ENCODE assay signal across 37 cellular contexts in genomic region chrX:39458779-39459178, GRCh38.
DNase-seq lines count a peak whose midpoint lies in the region; ATAC-seq, FAIRE-seq and TF ChIP-seq lines count a peak whose summit lies in the region.
"Had no signal": no experiment of that assay in that cellular context is flagged by ENCODE, and none has a peak within 500 bp of the region (broad histone marks: within the 10 kb centered on the region; RNA-seq: fewer than 3 reads in every experiment).

No MANE protein-coding gene starts in this region.

- H3K4me3 ChIP-seq in SK-N-SH (ENCODE audit: low read depth in 2 of 2, low read length in 1 of 2) (no peak overlapping the region), H1 (ENCODE audit: extremely low read depth in 1 of 4, insufficient read depth in 2 of 4, low read depth in 3 of 4, low read length in 4 of 4) (no peak overlapping the region), hepatocyte (no peak overlapping the region)
- H3K4me3 ChIP-seq: A549; BLaER1; BLaER1 treated with 17β-estradiol and CSF1 and Interleukin-3, amounts not matched to agents 10 nM and 100 nM had no signal

- no peak overlapping the region for H3K27ac ChIP-seq in SK-N-SH (ENCODE audit: low read depth in 2 of 2, low read length in 1 of 2)
- H3K27ac ChIP-seq in H1 (ENCODE audit: low read depth, low read length): no peak overlapping the region
- H3K27ac ChIP-seq in hepatocyte: peak overlapping the region; percentile 31
- H3K27ac ChIP-seq: 22Rv1; A549; BLaER1; BLaER1 treated with 17β-estradiol and CSF1 and Interleukin-3, amounts not matched to agents 10 nM and 100 nM; C4-2B had no signal

- no peak overlapping the region for H2AFZ ChIP-seq in SK-N-SH (ENCODE audit: low read depth)
- no peak overlapping the region for H2AFZ ChIP-seq in H1 (ENCODE audit: low read length)
- no peak overlapping the region for H2AFZ ChIP-seq in hepatocyte

- TF ChIP-seq CTCF in SK-N-SH (IDR thresholded peaks at IDR 0.05) (no peak), H1 (IDR thresholded peaks at IDR 0.05; ENCODE audit: control extremely low read depth in 1 of 3, insufficient read depth in 1 of 3, low read depth in 1 of 3, low read length in 3 of 3) (no peak), hepatocyte (IDR thresholded peaks at IDR 0.05; ENCODE audit: poor library complexity) (no peak), nephron (IDR thresholded peaks at IDR 0.05; ENCODE audit: unreplicated experiment in 3 of 3) (no peak)
- TF ChIP-seq CTCF in activated CD8-positive, alpha-beta T cell treated with anti-CD3 and anti-CD28 coated beads for 36 hours (IDR thresholded peaks at IDR 0.05): no peak

- no peak overlapping the region for H3K9ac ChIP-seq in SK-N-SH
- H3K9ac ChIP-seq in H1 (replicated peaks in 1 of 4; ENCODE audit: extremely low read depth in 1 of 4, low read depth in 3 of 4, low read length in 3 of 4): no peak overlapping the region
- H3K9ac ChIP-seq: BLaER1; BLaER1 treated with 17β-estradiol and CSF1 and Interleukin-3, amounts not matched to agents 10 nM and 100 nM had no signal

- ATAC-seq in SK-N-SH treated with all-trans-retinoic acid at 6 μM for 48 hours: no peak
- ATAC-seq in activated CD8-positive, alpha-beta T cell treated with anti-CD3 and anti-CD28 coated beads for 36 hours: no peak
- ATAC-seq: A549; CD8-positive, alpha-beta T cell had no signal

- H3K4me2 ChIP-seq in SK-N-SH (no peak overlapping the region), H1 (ENCODE audit: insufficient read depth in 1 of 2, low read depth in 2 of 2, low read length in 2 of 2) (no peak overlapping the region), hepatocyte (no peak overlapping the region)
- H3K4me2 ChIP-seq: A549; BLaER1; BLaER1 treated with 17β-estradiol and CSF1 and Interleukin-3, amounts not matched to agents 10 nM and 100 nM had no signal

- H3K18ac ChIP-seq in H1 (ENCODE audit: extremely low read depth, low read length): no peak overlapping the region

- H4K8ac ChIP-seq in H1 (ENCODE audit: extremely low read depth, insufficient read depth, low read length): no peak overlapping the region

- H3K9me3 Mint-ChIP-seq in nephron: peaks cover 6% of the 10 kb centered on the region
- no peaks in the 10 kb centered on the region for H3K9me3 Mint-ChIP-seq in activated CD8-positive, alpha-beta T cell treated with anti-CD3 and anti-CD28 coated beads for 36 hours
- H3K9me3 Mint-ChIP-seq: CD4-positive, alpha-beta T cell had no signal

- H3K23me2 ChIP-seq in H1 (ENCODE audit: low read depth, low read length): no peaks in the 10 kb centered on the region

- no peak overlapping the region for H2BK12ac ChIP-seq in H1 (ENCODE audit: low read depth, low read length)

- H3K27ac Mint-ChIP-seq in nephron: peak overlapping the region; percentile 21 to 81 (median 56)
- no peak overlapping the region for H3K27ac Mint-ChIP-seq in activated CD8-positive, alpha-beta T cell treated with anti-CD3 and anti-CD28 coated beads for 36 hours
- H3K27ac Mint-ChIP-seq: B cell; CD14-positive monocyte; CD4-positive, alpha-beta memory T cell; CD4-positive, alpha-beta T cell; CD4-positive, CD25-positive, alpha-beta regulatory T cell; CD8-positive, alpha-beta memory T cell; CD8-positive, alpha-beta T cell had no signal

- H4K5ac ChIP-seq in H1 (ENCODE audit: insufficient read length, low read depth, low read length): no peak overlapping the region

- H2BK20ac ChIP-seq in H1 (ENCODE audit: low read length): no peak overlapping the region

- H3K9me3 ChIP-seq in SK-N-SH (no peaks in the 10 kb centered on the region), H1 (ENCODE audit: insufficient read depth in 2 of 2, low read depth in 1 of 2, low read length in 1 of 2) (no peaks in the 10 kb centered on the region), hepatocyte (ENCODE audit: low read depth) (peaks cover 7% of the 10 kb centered on the region)
- H3K9me3 ChIP-seq: BE2C, Caco-2 had no signal

- H3K9me2 ChIP-seq in SK-N-SH: no peaks in the 10 kb centered on the region
- no peaks in the 10 kb centered on the region for H3K9me2 ChIP-seq in hepatocyte (replicated peaks; ENCODE audit: insufficient read depth)

- no peak overlapping the region for H3K4ac ChIP-seq in H1 (replicated peaks; ENCODE audit: insufficient read length, low read depth, low read length)

- peak; percentile 7 for FAIRE-seq in H1 (lab: Jason Lieb, UNC)
- FAIRE-seq: A204.1, A549, D721Med had no signal

- CTCF ChIA-PET in SK-N-SH (lab: Yijun Ruan, JAX) (interaction anchor here (1.3 kb wide), 1 partner anchor 41 kb away, joined by 3 read pairs; no protein-coding TSS in a partner anchor), H1 (lab: Charles Lee; ENCODE audit: partially characterized antibody) (no interaction called here)
- CTCF ChIA-PET in activated CD8-positive, alpha-beta T cell treated with anti-CD3 and anti-CD28 coated beads for 36 hours (lab: Charles Lee): no interaction called here

- H3K14ac ChIP-seq in H1 (ENCODE audit: insufficient read length): no peak overlapping the region

- TF ChIP-seq EP300 in SK-N-SH (IDR thresholded peaks at IDR 0.05; ENCODE audit: borderline replicate concordance in 1 of 2, low read depth in 1 of 2, low read length in 1 of 2): no peak
- TF ChIP-seq EP300 in H1 (IDR thresholded peaks at IDR 0.05; ENCODE audit: borderline replicate concordance in 1 of 2, low read depth in 2 of 2, low read length in 2 of 2): no peak

- no peak overlapping the region for H2BK15ac ChIP-seq in H1 (ENCODE audit: low read length)

- H3K27me3 ChIP-seq in SK-N-SH (ENCODE audit: insufficient read depth) (no peaks in the 10 kb centered on the region; the same call in 1 of the 2 replicates), H1 (replicated peaks in 1 of 4; ENCODE audit: control insufficient read depth in 3 of 4, extremely low read depth in 1 of 4, insufficient read depth in 3 of 4, low read length in 3 of 4) (no peaks in the 10 kb centered on the region), hepatocyte (no peaks in the 10 kb centered on the region)
- H3K27me3 ChIP-seq: BE2C; BLaER1; BLaER1 treated with 17β-estradiol and CSF1 and Interleukin-3, amounts not matched to agents 10 nM and 100 nM had no signal

- H2BK5ac ChIP-seq in H1 (ENCODE audit: low read depth, low read length): no peak overlapping the region

- POLR2A ChIA-PET in SK-N-SH (lab: Yijun Ruan, JAX) (no interaction called here), H1 (lab: Charles Lee; ENCODE audit: partially characterized antibody) (interaction anchor here (0.8 kb wide), 1 partner anchor 8 kb away, joined by 3 read pairs; no protein-coding TSS in a partner anchor)
- POLR2A ChIA-PET in activated CD8-positive, alpha-beta T cell treated with anti-CD3 and anti-CD28 coated beads for 36 hours (lab: Charles Lee): no interaction called here

- no peak for DNase-seq in SK-N-SH
- no peak for DNase-seq in H1 (ENCODE audit: low read depth in 1 of 2, low spot score in 2 of 2)
- DNase-seq in hepatocyte (ENCODE audit: low spot score): no peak
- DNase-seq in activated CD8-positive, alpha-beta T cell treated with anti-CD3 and anti-CD28 coated beads for 36 hours: no peak
- DNase-seq in cortex of kidney (lab: John Stamatoyannopoulos, UW): no peak
- DNase-seq in NCI-H2227 (lab: John Stamatoyannopoulos, UW; ENCODE audit: unreplicated experiment): no peak
- DNase-seq: 8988T; ACHN; AML-193; BE2C; C1 segment of cervical spinal cord; Calu3; CD4-positive, alpha-beta memory T cell; CD4-positive, alpha-beta T cell; CD4-positive, CD25-positive, alpha-beta regulatory T cell; CD8-positive, alpha-beta memory T cell; CD8-positive, alpha-beta T cell; COR-L47; DMS 273 treated with DMSO at 0.1 percent for 48 hours; DMS153; DMS53; DMS79; DMS79 treated with DMSO at 0.1 percent for 48 hours; DND-41; EL had no signal

- H3K4me1 Mint-ChIP-seq in nephron: peaks cover 69% of the 10 kb centered on the region
- H3K4me1 Mint-ChIP-seq in activated CD8-positive, alpha-beta T cell treated with anti-CD3 and anti-CD28 coated beads for 36 hours (ENCODE audit: low read depth): peaks cover 7% of the 10 kb centered on the region
- H3K4me1 Mint-ChIP-seq: B cell; CD14-positive monocyte; CD4-positive, alpha-beta memory T cell; CD8-positive, alpha-beta memory T cell had no signal

- H4K20me1 ChIP-seq in SK-N-SH (ENCODE audit: insufficient read depth): no peaks in the 10 kb centered on the region
- no peaks in the 10 kb centered on the region for H4K20me1 ChIP-seq in H1 (replicated peaks in 1 of 2; ENCODE audit: control insufficient read depth in 1 of 2, insufficient read depth in 2 of 2, low read length in 2 of 2)
- no peaks in the 10 kb centered on the region for H4K20me1 ChIP-seq in hepatocyte (ENCODE audit: insufficient read depth, poor library complexity, severe bottlenecking)
- H4K20me1 ChIP-seq: BLaER1; BLaER1 treated with 17β-estradiol and CSF1 and Interleukin-3, amounts not matched to agents 10 nM and 100 nM had no signal

- no peaks in the 10 kb centered on the region for H3K79me2 ChIP-seq in SK-N-SH (ENCODE audit: insufficient read depth)
- no peaks in the 10 kb centered on the region for H3K79me2 ChIP-seq in H1 (ENCODE audit: control insufficient read depth in 1 of 2, insufficient read depth in 2 of 2, low read length in 2 of 2)
- H3K79me2 ChIP-seq in hepatocyte: no peaks in the 10 kb centered on the region

- no peaks in the 10 kb centered on the region for H3F3A ChIP-seq in SK-N-SH (replicated peaks; ENCODE audit: insufficient read depth)

- H4K91ac ChIP-seq in H1 (replicated peaks; ENCODE audit: insufficient read length, low read length): no peak overlapping the region

- H3K4me1 ChIP-seq in SK-N-SH (ENCODE audit: control insufficient read depth in 1 of 2, insufficient read depth in 2 of 2, low read depth in 1 of 2, low read length in 1 of 2): no peaks in the 10 kb centered on the region; a peak in 1 of 4 replicates
- no peaks in the 10 kb centered on the region for H3K4me1 ChIP-seq in H1 (replicated peaks in 1 of 4; ENCODE audit: control insufficient read depth in 3 of 4, insufficient read depth in 4 of 4, low read length in 3 of 4)
- H3K4me1 ChIP-seq in hepatocyte (ENCODE audit: insufficient read depth): peaks cover 5% of the 10 kb centered on the region
- H3K4me1 ChIP-seq: A549, BE2C, Caco-2 had no signal

- H3K36me3 Mint-ChIP-seq in nephron (ENCODE audit: low read depth): no peaks in the 10 kb centered on the region
- H3K36me3 Mint-ChIP-seq in activated CD8-positive, alpha-beta T cell treated with anti-CD3 and anti-CD28 coated beads for 36 hours (ENCODE audit: low read depth): no peaks in the 10 kb centered on the region
- H3K36me3 Mint-ChIP-seq: CD14-positive monocyte; CD4-positive, alpha-beta memory T cell; CD4-positive, CD25-positive, alpha-beta regulatory T cell; CD8-positive, alpha-beta memory T cell; CD8-positive, alpha-beta T cell had no signal

- no peaks in the 10 kb centered on the region for H3K79me1 ChIP-seq in H1 (ENCODE audit: low read depth, low read length)

- intact Hi-C loops in activated CD8-positive, alpha-beta T cell treated with anti-CD3 and anti-CD28 coated beads for 36 hours (cut with micrococcal nuclease): no loop called here

- no peak overlapping the region for H2AK5ac ChIP-seq in H1 (ENCODE audit: low read depth, low read length)

- peaks cover 3% of the 10 kb centered on the region for H3K27me3 Mint-ChIP-seq in nephron (ENCODE audit: low read depth)
- H3K27me3 Mint-ChIP-seq in activated CD8-positive, alpha-beta T cell treated with anti-CD3 and anti-CD28 coated beads for 36 hours: no peaks in the 10 kb centered on the region
- H3K27me3 Mint-ChIP-seq: CD4-positive, alpha-beta memory T cell; CD4-positive, alpha-beta T cell; CD4-positive, CD25-positive, alpha-beta regulatory T cell had no signal

- no peak overlapping the region for H3K56ac ChIP-seq in H1 (replicated peaks; ENCODE audit: insufficient read length, low read depth, low read length)

- WGBS in SK-N-SH (ENCODE audit: low lambda C conversion rate): 11% methylated on average over 5 of the region's 5 CpGs
- WGBS in H1 (ENCODE audit: extremely low coverage in 1 of 2, insufficient coverage in 1 of 2, insufficient read length in 1 of 2, insufficient replicate concordance in 2 of 2, low coverage in 1 of 2, low lambda C conversion rate in 2 of 2, missing lambda C conversion rate in 1 of 2), 2 experiments: 80% methylated on average over 5 of the region's 5 CpGs; no CpG with 5 or more reads in 1 of the 2 experiments
- 84% methylated on average over 5 of the region's 5 CpGs for WGBS in hepatocyte (ENCODE audit: low lambda C conversion rate, missing lambda C conversion rate)

- no peak overlapping the region for H2BK120ac ChIP-seq in H1 (replicated peaks; ENCODE audit: low read depth, low read length)

- no peak for TF ChIP-seq RAD21 in SK-N-SH (IDR thresholded peaks at IDR 0.05; ENCODE audit: low read length)
- TF ChIP-seq RAD21 in H1 (IDR thresholded peaks at IDR 0.05 in 1 of 2, conservative IDR thresholded peaks at IDR 0.05 in 1 of 2; ENCODE audit: low read depth in 2 of 2, low read length in 2 of 2): no peak

- no peak overlapping the region for H3K4me3 Mint-ChIP-seq in nephron
- no peak overlapping the region for H3K4me3 Mint-ChIP-seq in activated CD8-positive, alpha-beta T cell treated with anti-CD3 and anti-CD28 coated beads for 36 hours
- H3K4me3 Mint-ChIP-seq: B cell; CD14-positive monocyte; CD4-positive, alpha-beta memory T cell; CD4-positive, alpha-beta T cell; CD4-positive, CD25-positive, alpha-beta regulatory T cell; CD8-positive, alpha-beta memory T cell; CD8-positive, alpha-beta T cell had no signal

- H3K23ac ChIP-seq in H1 (ENCODE audit: insufficient read length): no peak overlapping the region

- no peak for TF ChIP-seq POLR2A in H1 (IDR thresholded peaks at IDR 0.05; ENCODE audit: control extremely low read depth in 1 of 2, low read depth in 2 of 2, low read length in 2 of 2)

- H3K36me3 ChIP-seq in SK-N-SH (replicated peaks in 1 of 2; ENCODE audit: control insufficient read depth in 1 of 2, insufficient read depth in 2 of 2, low read length in 1 of 2) (no peaks in the 10 kb centered on the region), H1 (ENCODE audit: control insufficient read depth in 2 of 4, insufficient read depth in 4 of 4, low read length in 3 of 4) (no peaks in the 10 kb centered on the region), hepatocyte (replicated peaks; ENCODE audit: insufficient read depth, low read depth) (no peaks in the 10 kb centered on the region)
- H3K36me3 ChIP-seq: BE2C; BLaER1; BLaER1 treated with 17β-estradiol and CSF1 and Interleukin-3, amounts not matched to agents 10 nM and 100 nM had no signal
